ENCODE assay signal across 16 cellular contexts in the genomic region with DNA sequence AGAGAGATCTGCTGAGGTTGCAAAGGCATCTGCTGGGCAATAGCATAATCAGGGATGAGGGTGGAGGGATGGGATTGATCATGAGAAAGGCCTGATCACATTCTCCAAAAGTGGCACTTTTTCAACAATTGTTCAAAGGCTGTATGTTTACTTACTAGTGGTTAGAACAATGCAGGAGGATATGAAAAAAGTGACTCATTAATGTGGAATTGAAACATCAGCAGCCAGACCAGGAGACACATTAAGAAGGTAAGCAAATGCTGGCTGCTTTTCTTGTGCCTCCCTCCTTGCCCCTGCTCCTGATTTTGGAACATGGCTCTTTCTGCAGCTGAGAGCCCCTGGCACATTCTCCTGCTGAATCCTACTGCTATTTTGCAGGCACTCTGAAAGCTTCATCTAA.
DNase-seq lines count a peak whose midpoint lies in the region; ATAC-seq, FAIRE-seq and TF ChIP-seq lines count a peak whose summit lies in the region.
"Had no signal": no experiment of that assay in that cellular context is flagged by ENCODE, and none has a peak within 500 bp of the region (broad histone marks: within the 10 kb centered on the region; RNA-seq: fewer than 3 reads in every experiment).

No MANE protein-coding gene starts in this region.

- no peak for TF ChIP-seq EP300 in esophagus muscularis mucosa (IDR thresholded peaks at IDR 0.05)

- H3K27ac ChIP-seq in breast epithelium = no peak overlapping the region
- H3K27ac ChIP-seq in RWPE2 (ENCODE audit: poor library complexity, severe bottlenecking) = peak overlapping the region; percentile 25
- H3K27ac ChIP-seq in esophagus muscularis mucosa (replicated peaks in 1 of 4) = no peak overlapping the region
- H3K27ac ChIP-seq: C4-2B had no signal

- CTCF ChIA-PET in MCF 10A (lab: Yijun Ruan, JAX) = no interaction called here

- peaks cover 0 to 9% of the 10 kb centered on the region in 2 donors for H3K9me3 ChIP-seq in breast epithelium
- H3K9me3 ChIP-seq in RWPE2 (ENCODE audit: severe bottlenecking) = no peaks in the 10 kb centered on the region
- peaks cover 0 to 13% (median 10%) of the 10 kb centered on the region in 4 donors for H3K9me3 ChIP-seq in esophagus muscularis mucosa
- H3K9me3 ChIP-seq: SK-N-SH had no signal

- peaks cover 8% of the 10 kb centered on the region for H3K4me1 Mint-ChIP-seq in MCF 10A (ENCODE audit: insufficient read depth, unreplicated experiment)
- H3K4me1 Mint-ChIP-seq: H9 had no signal

- H3K9me3 Mint-ChIP-seq in MCF 10A (ENCODE audit: unreplicated experiment) = no peaks in the 10 kb centered on the region

- H3K27me3 ChIP-seq in breast epithelium (no peaks in the 10 kb centered on the region), RWPE2 (ENCODE audit: insufficient read depth, poor library complexity, severe bottlenecking) (no peaks in the 10 kb centered on the region), esophagus muscularis mucosa (peaks cover 0 to 2% (median 0%) of the 10 kb centered on the region in 4 donors)

- no peaks in the 10 kb centered on the region for H3K36me3 ChIP-seq in breast epithelium
- no peaks in the 10 kb centered on the region for H3K36me3 ChIP-seq in RWPE2 (ENCODE audit: low read depth)
- H3K36me3 ChIP-seq in esophagus muscularis mucosa = no peaks in the 10 kb centered on the region

- H3K4me1 ChIP-seq in breast epithelium (no peaks in the 10 kb centered on the region), RWPE2 (ENCODE audit: insufficient read depth, poor library complexity, severe bottlenecking) (no peaks in the 10 kb centered on the region), esophagus muscularis mucosa (no peaks in the 10 kb centered on the region)

- H3K27me3 Mint-ChIP-seq in MCF 10A (ENCODE audit: insufficient read depth, unreplicated experiment) = no peaks in the 10 kb centered on the region

- H3K4me3 Mint-ChIP-seq in MCF 10A (ENCODE audit: unreplicated experiment) = no peak overlapping the region
- H3K4me3 Mint-ChIP-seq: H9 had no signal

- no peak overlapping the region for H3K4me3 ChIP-seq in breast epithelium
- H3K4me3 ChIP-seq in RWPE2 (ENCODE audit: severe bottlenecking) = no peak overlapping the region
- H3K4me3 ChIP-seq in fibroblast of pulmonary artery (replicated peaks; ENCODE audit: low read depth, low read length) = no peak overlapping the region
- no peak overlapping the region for H3K4me3 ChIP-seq in esophagus muscularis mucosa

- TF ChIP-seq POLR2A in breast epithelium (IDR thresholded peaks at IDR 0.05) (no peak), esophagus muscularis mucosa (IDR thresholded peaks at IDR 0.05; ENCODE audit: low read depth) (no peak)

- no TSS peak for BruUV-seq in MCF 10A (replicated peaks; lab: Mats Ljungman, UMichigan)

- no peaks in the 10 kb centered on the region for H3K36me3 Mint-ChIP-seq in MCF 10A (ENCODE audit: insufficient read depth, unreplicated experiment)

- POLR2A ChIA-PET in MCF 10A (lab: Yijun Ruan, JAX) = no interaction called here

- in situ Hi-C loops in ACHN (cut with HindIII; ENCODE audit: low pct_ligation_motif_present, low pct_unique_long_range_greater_than_20kb, low sequenced_read_pairs) = no loop called here

- TF ChIP-seq CTCF in MCF 10A (IDR thresholded peaks at IDR 0.05; ENCODE audit: unreplicated experiment) (no peak), breast epithelium (IDR thresholded peaks at IDR 0.05) (no peak), RWPE2 (IDR thresholded peaks at IDR 0.05; ENCODE audit: poor library complexity, severe bottlenecking) (no peak), fibroblast of pulmonary artery (IDR thresholded peaks at IDR 0.05; ENCODE audit: low read length, missing control alignments) (no peak), esophagus muscularis mucosa (IDR thresholded peaks at IDR 0.05) (no peak)

- intact Hi-C loops in MCF 10A (cut with micrococcal nuclease) = no loop called here
- intact Hi-C loops in breast epithelium (cut with DNase I; ENCODE audit: low total_unique reads) = no loop called here
- intact Hi-C loops in esophagus muscularis mucosa (cut with DNase I) = no loop called here

- H3K27ac Mint-ChIP-seq in MCF 10A (ENCODE audit: low read depth, unreplicated experiment) = no peak overlapping the region
- H3K27ac Mint-ChIP-seq: H9 had no signal

- peak; percentile 91 for ATAC-seq in RWPE2 (ENCODE audit: low read depth)
- ATAC-seq in GM21717 (IDR thresholded peaks at IDR 0.05; ENCODE audit: unreplicated experiment) = no peak
- ATAC-seq: Right ventricle myocardium inferior had no signal

- DNase-seq in MCF 10A (ENCODE audit: unreplicated experiment) = peak; percentile 30
- DNase-seq in breast epithelium (ENCODE audit: low spot score in 2 of 2) = no peak
- no peak for DNase-seq in RWPE2 (ENCODE audit: low spot score)
- peak; percentile 6 for DNase-seq in fibroblast of pulmonary artery (ENCODE audit: low read depth)
- DNase-seq in urothelium cell line (ENCODE audit: low spot score) = peak; percentile 60
- no peak for DNase-seq in esophagus muscularis mucosa (ENCODE audit: extremely low spot score)
- no peak for DNase-seq in ACHN
- DNase-seq: 8988T, H9, NCI-H1436, NCI-H2081, NCI-H774, SK-N-SH had no signal

- no peak for FAIRE-seq in urothelium cell line (lab: Jason Lieb, UNC)

Comparison
In these comparisons a context has a peak if more than half of its experiments do, and no peak if none do; other contexts are left out.
1. DNase-seq: peak in MCF 10A (single experiment), fibroblast of pulmonary artery (single experiment) and urothelium cell line (single experiment); none in breast epithelium (0 of 2), RWPE2 (single experiment), esophagus muscularis mucosa (single experiment) and ACHN (single experiment).